Comparison of ENCODE assay signal across 8 cellular contexts in genomic region chrX:47190445-47191269, GRCh38. TPM values are rescaled to one million over a fixed set of nuclear protein-coding genes. Genes with fewer than 3 reads are reported as not detected.
DNase-seq lines count a peak whose midpoint lies in the region; ATAC-seq and TF ChIP-seq lines count a peak whose summit lies in the region.

No MANE protein-coding gene starts in this region.

- H3K27ac ChIP-seq in Karpas-422 (ENCODE audit: low read length): peak overlapping the region; percentile 99
- peak overlapping the region; percentile 53 to 80 (median 65) for H3K27ac ChIP-seq in Peyer's patch
- H3K27ac ChIP-seq in fibroblast of lung (ENCODE audit: insufficient read depth, low read length): peak overlapping the region; percentile 43

- peak; percentile 47 for ATAC-seq in GM21723 (IDR thresholded peaks at IDR 0.05; ENCODE audit: unreplicated experiment)
- ATAC-seq in activated T-cell treated with anti-CD3 and anti-CD28 coated beads, Interleukin-2, amount 50 U/mL, for 72 hours (replicated peaks in 1 of 2): peak; percentile 78 to 87
- ATAC-seq in naive thymus-derived CD8-positive, alpha-beta T cell: peak; percentile 78 to 84
- peak; percentile 88 for ATAC-seq in stimulated activated memory B cell treated with anti-CD40 and anti-IgM and Interleukin-4, amounts not matched to agents 10 μg/mL and 1 μg/mL and 100 μg/mL, for 72 hours

- H3K4me3 Mint-ChIP-seq in activated T-cell treated with anti-CD3 and anti-CD28 coated beads, Interleukin-2, amount 50 U/mL, for 72 hours: peak overlapping the region; percentile 97 to 98
- H3K4me3 Mint-ChIP-seq in naive thymus-derived CD8-positive, alpha-beta T cell: peak overlapping the region; percentile 88 to 95 (median 92)
- peak overlapping the region; percentile 98 for H3K4me3 Mint-ChIP-seq in stimulated activated memory B cell treated with anti-CD40 and anti-IgM and Interleukin-4, amounts not matched to agents 10 μg/mL and 1 μg/mL and 100 μg/mL, for 72 hours

- peaks cover 60% of the 10 kb centered on the region for H3K4me1 Mint-ChIP-seq in activated T-cell treated with anti-CD3 and anti-CD28 coated beads, Interleukin-2, amount 50 U/mL, for 72 hours (ENCODE audit: low read depth)
- H3K4me1 Mint-ChIP-seq in naive thymus-derived CD8-positive, alpha-beta T cell: peaks cover 16 to 44% (median 28%) of the 10 kb centered on the region in 4 donors
- peaks cover 41% of the 10 kb centered on the region for H3K4me1 Mint-ChIP-seq in stimulated activated memory B cell treated with anti-CD40 and anti-IgM and Interleukin-4, amounts not matched to agents 10 μg/mL and 1 μg/mL and 100 μg/mL, for 72 hours

- TF ChIP-seq POLR2A in Peyer's patch (IDR thresholded peaks at IDR 0.05): peak; percentile 23 to 45

- no peaks in the 10 kb centered on the region for H3K9me3 Mint-ChIP-seq in activated T-cell treated with anti-CD3 and anti-CD28 coated beads, Interleukin-2, amount 50 U/mL, for 72 hours
- no peaks in the 10 kb centered on the region for H3K9me3 Mint-ChIP-seq in naive thymus-derived CD8-positive, alpha-beta T cell
- no peaks in the 10 kb centered on the region for H3K9me3 Mint-ChIP-seq in stimulated activated memory B cell treated with anti-CD40 and anti-IgM and Interleukin-4, amounts not matched to agents 10 μg/mL and 1 μg/mL and 100 μg/mL, for 72 hours

- H3K9ac ChIP-seq in Karpas-422 (ENCODE audit: low read length) (peak overlapping the region; percentile 85), fibroblast of lung (ENCODE audit: insufficient read depth, low read length) (peak overlapping the region; percentile 13)

- peak overlapping the region; percentile 98 for H3K4me3 ChIP-seq in Karpas-422 (ENCODE audit: low read length)
- peak overlapping the region; percentile 46 to 58 (median 52) for H3K4me3 ChIP-seq in Peyer's patch
- peak overlapping the region; percentile 46 to 70 (median 64) for H3K4me3 ChIP-seq in fibroblast of lung (replicated peaks in 1 of 4; ENCODE audit: control extremely low read depth in 1 of 4, insufficient read depth in 1 of 4, low read depth in 3 of 4, low read length in 4 of 4)

- H3K4me1 ChIP-seq in Karpas-422 (ENCODE audit: low read length): peaks cover 30% of the 10 kb centered on the region
- H3K4me1 ChIP-seq in Peyer's patch: peaks cover 0 to 12% (median 4%) of the 10 kb centered on the region in 4 donors
- H3K4me1 ChIP-seq in fibroblast of lung (ENCODE audit: control insufficient read depth, extremely low read depth, insufficient read depth, low read length): peaks cover 5% of the 10 kb centered on the region

- no peaks in the 10 kb centered on the region for H3K36me3 ChIP-seq in Karpas-422 (ENCODE audit: insufficient read depth, low read length)
- peaks cover 0 to 10% (median 0%) of the 10 kb centered on the region in 3 donors for H3K36me3 ChIP-seq in Peyer's patch
- peaks cover 8% of the 10 kb centered on the region for H3K36me3 ChIP-seq in fibroblast of lung (ENCODE audit: control insufficient read depth, insufficient read depth, low read length)

- peaks cover 7 to 9% of the 10 kb centered on the region in 2 donors for H3K36me3 Mint-ChIP-seq in activated T-cell treated with anti-CD3 and anti-CD28 coated beads, Interleukin-2, amount 50 U/mL, for 72 hours (ENCODE audit: insufficient read depth in 2 of 2)
- peaks cover 0 to 13% (median 0%) of the 10 kb centered on the region in 3 donors for H3K36me3 Mint-ChIP-seq in naive thymus-derived CD8-positive, alpha-beta T cell
- peaks cover 5% of the 10 kb centered on the region for H3K36me3 Mint-ChIP-seq in stimulated activated memory B cell treated with anti-CD40 and anti-IgM and Interleukin-4, amounts not matched to agents 10 μg/mL and 1 μg/mL and 100 μg/mL, for 72 hours

- peak; percentile 85 for DNase-seq in DMS53 treated with DMSO at 0.1 percent for 48 hours (lab: John Stamatoyannopoulos, UW; ENCODE audit: unreplicated experiment)
- DNase-seq in Karpas-422: peak; percentile 96
- peak; percentile 81 to 93 (median 84) for DNase-seq in Peyer's patch
- peak; percentile 84 to 90 for DNase-seq in activated T-cell treated with anti-CD3 and anti-CD28 coated beads, Interleukin-2, amount 50 U/mL, for 72 hours
- peak; percentile 92 to 94 for DNase-seq in fibroblast of lung (ENCODE audit: low read depth in 2 of 2)
- peak; percentile 52 to 92 (median 77) for DNase-seq in naive thymus-derived CD8-positive, alpha-beta T cell

- H3K9me2 ChIP-seq in Karpas-422 (replicated peaks; ENCODE audit: insufficient read depth, low read length): no peaks in the 10 kb centered on the region

- no peak overlapping the region for H2AFZ ChIP-seq in Karpas-422 (ENCODE audit: low read length)
- peak overlapping the region; percentile 20 for H2AFZ ChIP-seq in fibroblast of lung (ENCODE audit: low read length)

- H3K27ac Mint-ChIP-seq in activated T-cell treated with anti-CD3 and anti-CD28 coated beads, Interleukin-2, amount 50 U/mL, for 72 hours: peak overlapping the region; percentile 87
- peak overlapping the region; percentile 79 to 97 (median 94) for H3K27ac Mint-ChIP-seq in naive thymus-derived CD8-positive, alpha-beta T cell
- H3K27ac Mint-ChIP-seq in stimulated activated memory B cell treated with anti-CD40 and anti-IgM and Interleukin-4, amounts not matched to agents 10 μg/mL and 1 μg/mL and 100 μg/mL, for 72 hours: peak overlapping the region; percentile 95

- no peaks in the 10 kb centered on the region for H3K27me3 ChIP-seq in Karpas-422 (ENCODE audit: low read length)
- H3K27me3 ChIP-seq in Peyer's patch: no peaks in the 10 kb centered on the region
- H3K27me3 ChIP-seq in fibroblast of lung (ENCODE audit: control insufficient read depth, insufficient read depth, low read length): no peaks in the 10 kb centered on the region

- TF ChIP-seq CTCF in Peyer's patch (IDR thresholded peaks at IDR 0.05): no peak
- TF ChIP-seq CTCF in fibroblast of lung (conservative IDR thresholded peaks at IDR 0.05 in 1 of 2, IDR thresholded peaks at IDR 0.05 in 1 of 2; ENCODE audit: low read depth in 1 of 2, low read length in 2 of 2): no peak

- peak overlapping the region; percentile 99 for H3K4me2 ChIP-seq in Karpas-422 (ENCODE audit: low read depth, low read length, poor library complexity, severe bottlenecking)
- H3K4me2 ChIP-seq in fibroblast of lung (ENCODE audit: extremely low read depth, insufficient read depth, low read length): peak overlapping the region; percentile 69

- POLR2A ChIA-PET in naive thymus-derived CD8-positive, alpha-beta T cell (lab: Charles Lee): interaction anchor here (0.6 to 2.1 kb wide), 10 partner anchors 11 to 365 kb away, joined by 3 to 21 read pairs (median 5); partner anchors contain the start of genes NDUFB11, RBM10 and USP11

- peaks cover 20% of the 10 kb centered on the region for H3K79me2 ChIP-seq in Karpas-422 (ENCODE audit: low read length)
- peaks cover 19% of the 10 kb centered on the region for H3K79me2 ChIP-seq in fibroblast of lung (ENCODE audit: control insufficient read depth, insufficient read depth, low read length)

- H4K20me1 ChIP-seq in Karpas-422 (ENCODE audit: insufficient read depth, low read depth, low read length): peaks cover 13% of the 10 kb centered on the region
- no peaks in the 10 kb centered on the region for H4K20me1 ChIP-seq in fibroblast of lung (ENCODE audit: control insufficient read depth, extremely low read depth, insufficient read depth, low read length)

- H3K27me3 Mint-ChIP-seq in activated T-cell treated with anti-CD3 and anti-CD28 coated beads, Interleukin-2, amount 50 U/mL, for 72 hours (ENCODE audit: low read depth): peaks cover 5% of the 10 kb centered on the region
- no peaks in the 10 kb centered on the region for H3K27me3 Mint-ChIP-seq in naive thymus-derived CD8-positive, alpha-beta T cell
- no peaks in the 10 kb centered on the region for H3K27me3 Mint-ChIP-seq in stimulated activated memory B cell treated with anti-CD40 and anti-IgM and Interleukin-4, amounts not matched to agents 10 μg/mL and 1 μg/mL and 100 μg/mL, for 72 hours

- H3K9me3 ChIP-seq in Karpas-422 (ENCODE audit: low read length): no peaks in the 10 kb centered on the region
- H3K9me3 ChIP-seq in Peyer's patch: no peaks in the 10 kb centered on the region
- H3K9me3 ChIP-seq in fibroblast of lung (ENCODE audit: control insufficient read depth, insufficient read depth, low read depth, low read length): no peaks in the 10 kb centered on the region

RNA-seq across cellular contexts. Expression of gene UBA1, which starts 3.0 kb away (rescaled TPM):
- total RNA-seq in Karpas-422 (2014; rRNA removed; shearing (Covaris generic); ENCODE audit: low replicate concordance): 178 and 214 TPM in 2 replicates
- total RNA-seq in Peyer's patch: 100 to 1,000 TPM; 114 to 203 (median 146) TPM
- total RNA-seq in activated T-cell treated with anti-CD3 and anti-CD28 coated beads, Interleukin-2, amount 50 U/mL, for 72 hours: 100 to 1,000 TPM; 160 to 197 TPM
- 75.2 and 135 TPM in 2 replicates for total RNA-seq in fibroblast of lung
- polyA plus RNA-seq in fibroblast of lung: 158 and 303 TPM in 2 replicates
- 188 and 340 TPM in 2 replicates for polyA plus RNA-seq in fibroblast of lung (2012)
- polyA minus RNA-seq in fibroblast of lung (ENCODE audit: low replicate concordance): 759 and 1,104 TPM in 2 replicates
- total RNA-seq in naive thymus-derived CD8-positive, alpha-beta T cell: 100 to 1,000 TPM; 122 to 125 TPM
- polyA plus RNA-seq in naive thymus-derived CD8-positive, alpha-beta T cell: 100 to 1,000 TPM; 156 to 176 (median 163) TPM

RNA-seq across cellular contexts. Expression of gene CDK16, which starts 27.8 kb away (rescaled TPM):
- total RNA-seq in Karpas-422 (2014; rRNA removed; shearing (Covaris generic); ENCODE audit: low replicate concordance): 45.4 and 45.9 TPM in 2 replicates
- total RNA-seq in Peyer's patch: 100 to 1,000 TPM; 118 to 188 (median 154) TPM
- total RNA-seq in activated T-cell treated with anti-CD3 and anti-CD28 coated beads, Interleukin-2, amount 50 U/mL, for 72 hours: 10 to 100 TPM; 82.2 to 88.6 TPM
- 34.2 and 57.6 TPM in 2 replicates for total RNA-seq in fibroblast of lung
- 104 and 135 TPM in 2 replicates for polyA plus RNA-seq in fibroblast of lung
- polyA plus RNA-seq in fibroblast of lung (2012): 97.8 and 126 TPM in 2 replicates
- polyA minus RNA-seq in fibroblast of lung (ENCODE audit: low replicate concordance): 291 and 368 TPM in 2 replicates
- total RNA-seq in naive thymus-derived CD8-positive, alpha-beta T cell: 10 to 100 TPM; 48.2 to 49.0 TPM
- polyA plus RNA-seq in naive thymus-derived CD8-positive, alpha-beta T cell: 10 to 100 TPM in 1 of 3 donors, 1 to 10 TPM in 2; 3.1 to 13.6 (median 6.1) TPM

RNA-seq across cellular contexts. Expression of gene USP11, which starts 42.2 kb away (rescaled TPM):
- total RNA-seq in Karpas-422 (2014; rRNA removed; shearing (Covaris generic); ENCODE audit: low replicate concordance): 30.9 and 40.7 TPM in 2 replicates
- total RNA-seq in Peyer's patch (10 to 100 TPM; 19.8 to 66.8 (median 27.3) TPM), fibroblast of lung (37.0 and 47.9 TPM in 2 replicates)
- total RNA-seq in activated T-cell treated with anti-CD3 and anti-CD28 coated beads, Interleukin-2, amount 50 U/mL, for 72 hours: 10 to 100 TPM; 60.4 to 85.6 TPM
- 24.6 and 26.1 TPM in 2 replicates for polyA plus RNA-seq in fibroblast of lung
- 45.7 and 45.9 TPM in 2 replicates for polyA plus RNA-seq in fibroblast of lung (2012)
- polyA minus RNA-seq in fibroblast of lung (ENCODE audit: low replicate concordance): 144 and 168 TPM in 2 replicates
- total RNA-seq in naive thymus-derived CD8-positive, alpha-beta T cell: 100 to 1,000 TPM; 191 to 195 TPM
- polyA plus RNA-seq in naive thymus-derived CD8-positive, alpha-beta T cell: 100 to 1,000 TPM; 130 to 171 (median 137) TPM

RNA-seq across cellular contexts. Expression of gene RBM10, which starts 45.6 kb away (rescaled TPM):
- 32.5 and 47.0 TPM in 2 replicates for total RNA-seq in Karpas-422 (2014; rRNA removed; shearing (Covaris generic); ENCODE audit: low replicate concordance)
- total RNA-seq in Peyer's patch (10 to 100 TPM; 24.9 to 47.0 (median 35.3) TPM), fibroblast of lung (39.5 and 50.0 TPM in 2 replicates)
- 10 to 100 TPM; 71.6 to 82.4 TPM for total RNA-seq in activated T-cell treated with anti-CD3 and anti-CD28 coated beads, Interleukin-2, amount 50 U/mL, for 72 hours
- polyA plus RNA-seq in fibroblast of lung: 14.9 and 21.2 TPM in 2 replicates
- polyA plus RNA-seq in fibroblast of lung (2012): 22.7 and 36.0 TPM in 2 replicates
- polyA minus RNA-seq in fibroblast of lung (ENCODE audit: low replicate concordance): 46.4 and 61.5 TPM in 2 replicates
- total RNA-seq in naive thymus-derived CD8-positive, alpha-beta T cell: 10 to 100 TPM; 52.3 to 55.0 TPM
- 10 to 100 TPM; 17.6 to 39.2 (median 27.9) TPM for polyA plus RNA-seq in naive thymus-derived CD8-positive, alpha-beta T cell

RNA-seq across cellular contexts. Expression of gene NDUFB11, which starts 46.2 kb away (rescaled TPM):
- total RNA-seq in Karpas-422 (2014; rRNA removed; shearing (Covaris generic); ENCODE audit: low replicate concordance): 122 and 154 TPM in 2 replicates
- total RNA-seq in Peyer's patch (10 to 100 TPM; 42.6 to 60.2 (median 53.5) TPM), fibroblast of lung (55.0 and 72.7 TPM in 2 replicates)
- 10 to 100 TPM; 66.7 to 84.3 TPM for total RNA-seq in activated T-cell treated with anti-CD3 and anti-CD28 coated beads, Interleukin-2, amount 50 U/mL, for 72 hours
- polyA plus RNA-seq in fibroblast of lung: 38.9 and 44.0 TPM in 2 replicates
- 92.3 and 104 TPM in 2 replicates for polyA plus RNA-seq in fibroblast of lung (2012)
- 91.5 and 109 TPM in 2 replicates for polyA minus RNA-seq in fibroblast of lung (ENCODE audit: low replicate concordance)
- 10 to 100 TPM; 50.6 to 50.8 TPM for total RNA-seq in naive thymus-derived CD8-positive, alpha-beta T cell
- 100 to 1,000 TPM; 171 to 185 (median 175) TPM for polyA plus RNA-seq in naive thymus-derived CD8-positive, alpha-beta T cell

Comparison
In these comparisons a context has a peak if more than half of its experiments do, and no peak if none do; other contexts are left out.
1. Peak in every context shown above with its lines: DNase-seq, ATAC-seq, H3K4me3 ChIP-seq and H3K27ac ChIP-seq.
2. H3K27ac ChIP-seq: peak in every context shown above with its lines; median percentile 99 in Karpas-422; 65 in Peyer's patch; 43 in fibroblast of lung.